Comparison of ENCODE assay signal across 1 cellular context in genomic region chr1:63739452-63739851, GRCh38.
TF ChIP-seq lines count a peak whose summit lies in the region.

No MANE protein-coding gene starts in this region.

TF ChIP-seq in WTC11, 78 proteins besides CTCF, POLR2A, EP300 and RAD21 (continued from another document):
- TF ChIP-seq FOXP4 (CRISPR knock-in tag; IDR thresholded peaks at IDR 0.05) (no peak), TEAD4 (CRISPR knock-in tag; IDR thresholded peaks at IDR 0.05) (no peak), ATF2 (CRISPR knock-in tag; IDR thresholded peaks at IDR 0.05; ENCODE audit: borderline replicate concordance, low read depth) (no peak), AFF4 (CRISPR knock-in tag; IDR thresholded peaks at IDR 0.05; ENCODE audit: borderline replicate concordance) (no peak), E2F4 (CRISPR knock-in tag; IDR thresholded peaks at IDR 0.05; ENCODE audit: borderline replicate concordance, low read depth) (no peak), FOXK1 (CRISPR knock-in tag; IDR thresholded peaks at IDR 0.05) (no peak), ZNF425 (CRISPR knock-in tag; conservative IDR thresholded peaks at IDR 0.05) (no peak), ZNF263 (CRISPR knock-in tag; IDR thresholded peaks at IDR 0.05; ENCODE audit: low read depth) (no peak), ZNF512 (CRISPR knock-in tag; IDR thresholded peaks at IDR 0.05; ENCODE audit: borderline replicate concordance) (no peak), ERG (CRISPR knock-in tag; IDR thresholded peaks at IDR 0.05) (no peak)
- TF ChIP-seq, protein P1, sequence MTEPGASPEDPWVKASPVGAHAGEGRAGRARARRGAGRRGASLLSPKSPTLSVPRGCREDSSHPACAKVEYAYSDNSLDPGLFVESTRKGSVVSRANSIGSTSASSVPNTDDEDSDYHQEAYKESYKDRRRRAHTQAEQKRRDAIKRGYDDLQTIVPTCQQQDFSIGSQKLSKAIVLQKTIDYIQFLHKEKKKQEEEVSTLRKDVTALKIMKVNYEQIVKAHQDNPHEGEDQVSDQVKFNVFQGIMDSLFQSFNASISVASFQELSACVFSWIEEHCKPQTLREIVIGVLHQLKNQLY (CRISPR knock-in tag; IDR thresholded peaks at IDR 0.05): no peak
TF ChIP-seq in WTC11: peak in this region for 0.
